In the genomic region with DNA sequence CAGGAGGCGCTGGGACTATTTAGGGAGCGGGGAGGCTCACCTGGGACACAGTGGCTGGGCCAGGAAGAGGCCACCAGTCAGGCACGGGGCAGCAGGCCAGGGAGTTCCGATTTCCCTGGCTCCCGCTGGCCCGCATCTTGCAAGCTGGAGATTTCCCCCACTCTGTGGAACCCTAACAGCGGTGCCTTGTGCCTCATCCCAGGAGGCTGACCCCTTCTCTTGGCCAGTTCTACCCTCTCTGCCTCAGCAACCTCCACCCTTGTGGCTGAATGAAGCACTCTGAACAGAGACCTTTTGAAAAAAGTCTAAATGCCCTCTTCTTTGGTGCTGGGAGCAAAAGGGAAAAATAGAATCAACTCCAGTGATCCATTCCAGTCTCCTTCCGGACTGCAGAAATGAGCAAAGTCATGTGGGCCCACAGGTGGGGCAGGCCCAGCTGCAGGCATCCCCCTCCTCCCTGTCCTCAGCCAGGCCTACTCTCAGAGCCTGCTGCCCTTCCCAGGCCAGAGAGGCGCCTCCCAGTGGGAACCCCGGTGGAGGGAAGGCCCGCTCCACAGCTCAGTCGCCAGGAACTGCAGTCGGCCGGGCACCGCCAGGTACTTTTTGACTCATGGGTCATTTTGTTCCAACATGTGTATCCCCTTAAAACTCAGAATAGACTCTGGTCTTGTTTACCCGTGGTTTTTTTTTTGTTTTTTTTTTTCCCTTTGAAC, we compare ENCODE assay signal across 1 cellular context.
TF ChIP-seq lines count a peak whose summit lies in the region.

No MANE protein-coding gene starts in this region.

TF ChIP-seq in H1, 55 proteins besides CTCF, POLR2A, EP300 and RAD21 (continued from another document):
- TF ChIP-seq, protein P1, sequence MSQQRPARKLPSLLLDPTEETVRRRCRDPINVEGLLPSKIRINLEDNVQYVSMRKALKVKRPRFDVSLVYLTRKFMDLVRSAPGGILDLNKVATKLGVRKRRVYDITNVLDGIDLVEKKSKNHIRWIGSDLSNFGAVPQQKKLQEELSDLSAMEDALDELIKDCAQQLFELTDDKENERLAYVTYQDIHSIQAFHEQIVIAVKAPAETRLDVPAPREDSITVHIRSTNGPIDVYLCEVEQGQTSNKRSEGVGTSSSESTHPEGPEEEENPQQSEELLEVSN (IDR thresholded peaks at IDR 0.05) = no peak
- TF ChIP-seq JUND (IDR thresholded peaks at IDR 0.05; ENCODE audit: low read length) = no peak
- TF ChIP-seq SP4 (IDR thresholded peaks at IDR 0.05; ENCODE audit: low read length) = no peak
- no peak for TF ChIP-seq SIN3A (conservative IDR thresholded peaks at IDR 0.05 in 1 of 2, IDR thresholded peaks at IDR 0.05 in 1 of 2; ENCODE audit: low read depth in 1 of 2, low read length in 2 of 2)
- no peak for TF ChIP-seq EZH2 (IDR thresholded peaks at IDR 0.05; ENCODE audit: low read depth, low read length, severe bottlenecking)
